Comparison of ENCODE assay signal across 18 cellular contexts in the genomic region with DNA sequence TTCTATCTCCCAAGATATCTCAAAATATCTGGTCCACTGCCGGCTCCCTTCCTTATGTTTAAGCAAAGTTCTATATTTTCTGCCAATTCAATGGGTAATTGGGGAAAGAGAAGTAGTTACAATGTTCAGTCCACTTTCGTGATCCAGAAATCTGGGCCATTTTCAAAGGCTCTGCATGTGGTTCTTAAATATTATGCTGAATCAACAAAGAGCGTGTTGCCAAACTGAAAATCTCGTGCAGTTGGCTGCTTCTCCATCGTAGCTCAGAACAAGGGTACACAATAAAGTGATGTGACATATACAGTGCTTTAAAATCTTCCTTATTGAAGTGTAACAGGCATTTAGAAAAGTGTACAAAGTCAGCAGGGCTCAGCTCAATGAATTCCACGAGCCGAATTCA.
"Had no signal": no experiment of that assay in that cellular context is flagged by ENCODE, and none has a peak within 500 bp of the region (broad histone marks: within the 10 kb centered on the region; RNA-seq: fewer than 3 reads in every experiment).

No MANE protein-coding gene starts in this region.

- H3K4me3 ChIP-seq: MG63 had no signal

- FAIRE-seq: HTR-8/SVneo had no signal

- H3K4me2 ChIP-seq: SK-N-SH had no signal

- DNase-seq: KBM-7, MG63, NCI-H1092, NCI-H1105 treated with DMSO at 0.1 percent for 48 hours, NCI-H1417 treated with DMSO at 0.1 percent for 48 hours, NCI-H146, NCI-H1930, NCI-H2107, NCI-H2227 treated with DMSO at 0.1 percent for 48 hours, NCI-H510A, NCI-H524 treated with DMSO at 0.1 percent for 48 hours, NCI-H69, NCI-H774, SHP77, SK-N-SH had no signal

- H3K27ac ChIP-seq: HL-60, RWPE1 had no signal

- H3K9me3 ChIP-seq: MG63, SK-N-SH had no signal
